ENCODE assay signal across 8 cellular contexts in genomic region chr2:63078852-63079606, GRCh38. TPM values are rescaled to one million over a fixed set of nuclear protein-coding genes. Genes with fewer than 3 reads are reported as not detected.
A peak's percentile ranks its signal among the peaks of the same experiment; 100 is the strongest.
DNase-seq lines count a peak whose midpoint lies in the region; ATAC-seq and TF ChIP-seq lines count a peak whose summit lies in the region.

No MANE protein-coding gene starts in this region.

- no peak overlapping the region for H2BK20ac ChIP-seq in H9 (ENCODE audit: low read depth, low read length, poor library complexity, severe bottlenecking)

- no peaks in the 10 kb centered on the region for H3K79me2 ChIP-seq in H9 (ENCODE audit: insufficient read depth, low read length)

- no peak overlapping the region for H3K18ac ChIP-seq in H9 (ENCODE audit: insufficient read length, low read depth, low read length)

- no CpG with 5 or more reads among the region's 4 CpGs for WGBS in H9 (ENCODE audit: extremely low coverage, insufficient read length, low lambda C conversion rate)

- H3T11ph ChIP-seq in H9 (ENCODE audit: low read length) = no peak overlapping the region

- H3K4me3 Mint-ChIP-seq in H9 = no peak overlapping the region

- H4K91ac ChIP-seq in H9 (ENCODE audit: insufficient read length, low read depth, low read length) = no peak overlapping the region

- H3K4ac ChIP-seq in H9 (ENCODE audit: low read depth, low read length) = no peak overlapping the region

- DNase-seq in Daoy (ENCODE audit: low read depth) = peak; percentile 21
- peak; percentile 61 for DNase-seq in H9
- no peak for DNase-seq in kidney epithelial cell (ENCODE audit: low read depth)
- DNase-seq in activated effector memory CD4-positive, alpha-beta T cell treated with anti-CD3 and anti-CD28 coated beads, Interleukin-2, amount 50 U/mL, for 16 hours = no peak
- DNase-seq in OCI-M2 (lab: John Stamatoyannopoulos, UW; ENCODE audit: unreplicated experiment) = no peak
- DNase-seq in NCI-H2029 (lab: John Stamatoyannopoulos, UW) = no peak

- no peak overlapping the region for H2AFZ ChIP-seq in H9 (ENCODE audit: low read length)

- no peak overlapping the region for H3K27ac Mint-ChIP-seq in H9

- no peak overlapping the region for H4K5ac ChIP-seq in H9 (ENCODE audit: insufficient read length, low read depth, low read length)

- H3K36me3 ChIP-seq in kidney epithelial cell (ENCODE audit: control insufficient read depth, insufficient read depth, low read length) = no peaks in the 10 kb centered on the region

- no peak overlapping the region for H3K23ac ChIP-seq in H9 (ENCODE audit: insufficient read length, low read depth, low read length)

- no peaks in the 10 kb centered on the region; the same call in 1 of the 2 replicates for H3K27me3 Mint-ChIP-seq in H9 (ENCODE audit: low read depth)

- H2BK15ac ChIP-seq in H9 (ENCODE audit: low read depth, low read length) = no peak overlapping the region

- no peaks in the 10 kb centered on the region for H3K9me3 Mint-ChIP-seq in H9

- no peak overlapping the region for H3K56ac ChIP-seq in H9 (ENCODE audit: insufficient read length, low read depth, low read length)

- H3K27ac ChIP-seq in H9 (ENCODE audit: insufficient read length, low read depth, low read length) = no peak overlapping the region

- no peaks in the 10 kb centered on the region for H3K4me1 ChIP-seq in H9 (ENCODE audit: insufficient read depth, low read length)

- H3K9me3 ChIP-seq in H9 (ENCODE audit: control insufficient read depth, low read depth, low read length) = no peaks in the 10 kb centered on the region

- no peak overlapping the region for H2BK120ac ChIP-seq in H9 (ENCODE audit: low read depth, low read length, poor library complexity, severe bottlenecking)

- H2AK5ac ChIP-seq in H9 (ENCODE audit: insufficient read length, low read length) = no peak overlapping the region

- H3K4me1 Mint-ChIP-seq in H9 = peaks cover 4 to 8% of the 10 kb centered on the region in 2 experiments

- H4K20me1 ChIP-seq in H9 (ENCODE audit: control insufficient read depth, insufficient read depth, insufficient read length) = no peaks in the 10 kb centered on the region

- H2BK5ac ChIP-seq in H9 (ENCODE audit: insufficient read length, low read length) = no peak overlapping the region

- H3K9ac ChIP-seq in H9 (ENCODE audit: extremely low read depth, insufficient read length, low read length) = no peak overlapping the region

- TF ChIP-seq CTCF in H9 (conservative IDR thresholded peaks at IDR 0.05) (peak; percentile 87), kidney epithelial cell (IDR thresholded peaks at IDR 0.05; ENCODE audit: insufficient read depth, low read length, poor library complexity, severe bottlenecking) (peak; percentile 11)

- no peaks in the 10 kb centered on the region for H3K79me1 ChIP-seq in H9 (ENCODE audit: insufficient read depth, low read depth, low read length, poor library complexity, severe bottlenecking)

- H3K23me2 ChIP-seq in H9 (ENCODE audit: insufficient read length, low read depth, low read length, poor library complexity, severe bottlenecking) = no peaks in the 10 kb centered on the region

- no peak overlapping the region for H3K14ac ChIP-seq in H9 (ENCODE audit: insufficient read depth, low read length)

- ATAC-seq in SK-N-SH treated with all-trans-retinoic acid at 6 μM for 48 hours = peak; percentile 40; the same call in 1 of the 3 replicates
- no peak for ATAC-seq in GM21528 (IDR thresholded peaks at IDR 0.05; ENCODE audit: low FRiP score, unreplicated experiment)

- H4K8ac ChIP-seq in H9 (replicated peaks; ENCODE audit: insufficient read length, low read depth, low read length) = no peak overlapping the region

- H3K36me3 Mint-ChIP-seq in H9 (ENCODE audit: insufficient read depth in 1 of 3, low read depth in 3 of 3) = no peaks in the 10 kb centered on the region; a peak in 1 of 7 replicates

- no peak overlapping the region for H3K4me2 ChIP-seq in H9 (ENCODE audit: insufficient read depth, insufficient read length, low read length)

- H3K4me3 ChIP-seq in kidney epithelial cell (ENCODE audit: low read depth, low read length) = no peak overlapping the region

- H3K27me3 ChIP-seq in H9 (ENCODE audit: insufficient read depth, low read length) (no peaks in the 10 kb centered on the region), kidney epithelial cell (ENCODE audit: control insufficient read depth, insufficient read depth, low read length) (no peaks in the 10 kb centered on the region)

- H2BK12ac ChIP-seq in H9 (ENCODE audit: insufficient read length, low read depth, low read length) = no peak overlapping the region

TF ChIP-seq in SK-N-SH treated with all-trans-retinoic acid at 6 μM for 48 hours, 23 proteins besides CTCF, POLR2A, EP300 and RAD21:
- TF ChIP-seq PPARA (CRISPR knock-in tag; IDR thresholded peaks at IDR 0.05; ENCODE audit: borderline replicate concordance) (no peak), ZFP3 (CRISPR knock-in tag; IDR thresholded peaks at IDR 0.05) (no peak), ARNTL (CRISPR knock-in tag; IDR thresholded peaks at IDR 0.05; ENCODE audit: borderline replicate concordance, low read depth) (no peak), CREB5 (CRISPR knock-in tag; IDR thresholded peaks at IDR 0.05; ENCODE audit: low read depth) (no peak), ZC3H10 (CRISPR knock-in tag; IDR thresholded peaks at IDR 0.05) (no peak), ISL1 (CRISPR knock-in tag; IDR thresholded peaks at IDR 0.05) (no peak), POU6F1 (CRISPR knock-in tag; IDR thresholded peaks at IDR 0.05; ENCODE audit: borderline replicate concordance, low read depth) (no peak), OSR1 (CRISPR knock-in tag; IDR thresholded peaks at IDR 0.05) (no peak), ESRRG (CRISPR knock-in tag; IDR thresholded peaks at IDR 0.05) (no peak), ZNF70 (CRISPR knock-in tag; IDR thresholded peaks at IDR 0.05) (no peak), RARB (CRISPR knock-in tag; IDR thresholded peaks at IDR 0.05) (no peak), GLIS3 (CRISPR knock-in tag; IDR thresholded peaks at IDR 0.05) (no peak)
TF ChIP-seq in SK-N-SH treated with all-trans-retinoic acid at 6 μM for 48 hours: peak in this region for 0.

RNA-seq across cellular contexts. Expression of gene OTX1, which starts 28.4 kb away (rescaled TPM):
- total RNA-seq in Daoy (2014; rRNA removed; shearing (Covaris generic)) = 0.17 TPM in 1 of 2 replicates, not detected in the other
- total RNA-seq in H9 (2021) (0.11 and 0.13 TPM in 2 replicates), kidney epithelial cell (not detected in 2 replicates)

Comparison
In these comparisons a context has a peak if more than half of its experiments do, and no peak if none do; other contexts are left out.
1. DNase-seq: peak in Daoy (single experiment) and H9 (single experiment); none in kidney epithelial cell (single experiment), activated effector memory CD4-positive, alpha-beta T cell treated with anti-CD3 and anti-CD28 coated beads, Interleukin-2, amount 50 U/mL, for 16 hours (single experiment), OCI-M2 (single experiment) and NCI-H2029 (single experiment).